Comparison of ENCODE assay signal across 17 cellular contexts in genomic region chr2:148716378-148716777, GRCh38.
"Had no signal": no experiment of that assay in that cellular context is flagged by ENCODE, and none has a peak within 500 bp of the region (broad histone marks: within the 10 kb centered on the region; RNA-seq: fewer than 3 reads in every experiment).

No MANE protein-coding gene starts in this region.

- H3K36me3 ChIP-seq: sigmoid colon, suprapubic skin had no signal

- H3K9ac ChIP-seq: SK-N-SH had no signal

- ATAC-seq: activated CD8-positive, alpha-beta memory T cell treated with anti-CD3 and anti-CD28 coated beads, Interleukin-2, amount 10 ng/mL, durations not matched to agents 7 days and 5 days; stimulated activated naive CD8-positive, alpha-beta T cell treated with anti-CD3 and anti-CD28 coated beads, Interleukin-15, Interleukin-2, amounts not matched to agents 100 U/mL and 50 U/mL, for 24 hours had no signal

- H3K27me3 ChIP-seq: sigmoid colon, suprapubic skin, upper lobe of left lung had no signal

- H3K9me2 ChIP-seq: SK-N-SH had no signal

- H3K9me3 ChIP-seq: sigmoid colon, SK-N-SH, suprapubic skin had no signal

- H3K27ac ChIP-seq: sigmoid colon, suprapubic skin, upper lobe of left lung had no signal

- DNase-seq: activated CD4-positive, alpha-beta T cell treated with anti-CD3 and anti-CD28 coated beads, Interleukin-2, amount 50 U/mL, for 4 hours; activated CD8-positive, alpha-beta memory T cell treated with anti-CD3 and anti-CD28 coated beads, Interleukin-2, amount 10 ng/mL, durations not matched to agents 7 days and 5 days; activated gamma-delta T cell; activated T-cell treated with anti-CD3 and anti-CD28 coated beads, Interleukin-2, amount 50 U/mL, for 24 hours; central memory CD4-positive, alpha-beta T cell; cortex of kidney; effector memory CD4-positive, alpha-beta T cell; glutamatergic neuron; immature natural killer cell; left cardiac atrium; sigmoid colon; SK-N-SH; stimulated activated CD4-positive, alpha-beta T cell treated with anti-CD3 and anti-CD28 coated beads, Interleukin-2, amount 100 ng/mL, for 24 hours; stimulated activated naive CD8-positive, alpha-beta T cell treated with anti-CD3 and anti-CD28 coated beads, Interleukin-15, Interleukin-2, amounts not matched to agents 100 U/mL and 50 U/mL, for 24 hours; upper lobe of left lung had no signal

- H3K4me3 ChIP-seq: lung, sigmoid colon, suprapubic skin, upper lobe of left lung had no signal

- H3K4me2 ChIP-seq: SK-N-SH had no signal
